Comparison of ENCODE assay signal across 31 cellular contexts in the genomic region with DNA sequence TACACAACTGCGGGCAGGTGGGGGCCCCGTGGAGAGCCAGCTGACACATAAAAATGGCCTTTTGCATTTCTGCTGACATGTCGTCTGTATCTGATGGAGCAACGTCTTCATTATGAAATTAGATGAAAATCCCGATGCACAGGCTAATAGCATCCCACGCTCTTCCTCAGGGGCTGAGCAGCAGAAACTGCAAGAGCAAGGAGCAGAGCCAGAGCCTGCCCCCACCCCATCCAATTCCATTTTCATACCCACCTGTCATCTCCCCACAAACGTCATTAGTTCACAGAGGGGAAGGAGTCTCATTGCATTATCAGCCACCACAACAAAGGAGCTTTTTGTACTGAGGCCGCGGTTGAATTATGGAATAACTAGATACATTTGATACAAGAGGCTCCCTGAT.
"Had no signal": no experiment of that assay in that cellular context is flagged by ENCODE, and none has a peak within 500 bp of the region (broad histone marks: within the 10 kb centered on the region; RNA-seq: fewer than 3 reads in every experiment).

No MANE protein-coding gene starts in this region.

- H3K4me3 ChIP-seq: Peyer's patch, SJSA1 had no signal

- H3K27ac ChIP-seq: brain microvascular endothelial cell, Peyer's patch, SJSA1, WERI-Rb-1 had no signal

- DNase-seq: activated CD4-positive, alpha-beta memory T cell treated with anti-CD3 and anti-CD28 coated beads, Interleukin-2, amount 10 ng/mL, durations not matched to agents 7 days and 5 days; activated CD4-positive, alpha-beta T cell treated with anti-CD3 and anti-CD28 coated beads for 1 hour; activated CD4-positive, alpha-beta T cell treated with anti-CD3 and anti-CD28 coated beads for 48 hours; activated CD4-positive, CD25-positive, alpha-beta regulatory T cell; activated CD8-positive, alpha-beta memory T cell treated with anti-CD3 and anti-CD28 coated beads for 24 hours; activated CD8-positive, alpha-beta memory T cell treated with anti-CD3 and anti-CD28 coated beads, Interleukin-2, amount 10 ng/mL, durations not matched to agents 7 days and 5 days; activated CD8-positive, alpha-beta memory T cell treated with anti-CD3 and anti-CD28 coated beads, Interleukin-2, amount 50 U/mL, for 48 hours; activated effector memory CD4-positive, alpha-beta T cell treated with Interleukin-2 at 50 U/mL for 16 hours; activated naive CD4-positive, alpha-beta T cell treated with anti-CD3 and anti-CD28 coated beads, Interleukin-2, amount 10 ng/mL, durations not matched to agents 7 days and 5 days; activated naive CD8-positive, alpha-beta T cell treated with anti-CD3 and anti-CD28 coated beads, Interleukin-2, amount 50 U/mL, for 24 hours; activated T-cell treated with anti-CD3 and anti-CD28 coated beads, Interleukin-2, amount 50 U/mL, for 48 hours; anterior cingulate cortex; brain microvascular endothelial cell; central memory CD4-positive, alpha-beta T cell; NCI-H1092 treated with DMSO at 0.1 percent for 48 hours; NCI-H146; NCI-H187; NCI-H2029 treated with DMSO at 0.1 percent for 48 hours; NCI-H2107; NCI-H226; NCI-H526 treated with DMSO at 0.1 percent for 48 hours; NCI-H82; PC-3; Peyer's patch; RPMI8226; SHP77 treated with DMSO at 0.1 percent for 48 hours; T-helper 1 cell; T1000; WERI-Rb-1 had no signal

- ATAC-seq: activated CD8-positive, alpha-beta memory T cell treated with anti-CD3 and anti-CD28 coated beads, Interleukin-2, amount 10 ng/mL, durations not matched to agents 7 days and 5 days; activated naive CD8-positive, alpha-beta T cell treated with anti-CD3 and anti-CD28 coated beads, Interleukin-2, amount 50 U/mL, for 24 hours; PC-3; SK-N-SH treated with all-trans-retinoic acid at 6 μM for 48 hours had no signal

- H3K9me3 ChIP-seq: Peyer's patch, SJSA1 had no signal

- H3K36me3 ChIP-seq: brain microvascular endothelial cell, Peyer's patch, SJSA1, WERI-Rb-1 had no signal

- H3K27me3 ChIP-seq: brain microvascular endothelial cell, Peyer's patch, SJSA1 had no signal
